ENCODE assay signal across 8 cellular contexts in genomic region chr18:11906926-11907874, GRCh38. TPM values are rescaled to one million over a fixed set of nuclear protein-coding genes. Genes with fewer than 3 reads are reported as not detected.
DNase-seq lines count a peak whose midpoint lies in the region; ATAC-seq, FAIRE-seq and TF ChIP-seq lines count a peak whose summit lies in the region.

No MANE protein-coding gene starts in this region.

- peak overlapping the region; percentile 89 for H3K4me3 Mint-ChIP-seq in Caco-2 (ENCODE audit: unreplicated experiment)

- no peaks in the 10 kb centered on the region for H3K9me2 ChIP-seq in PC-9 (ENCODE audit: insufficient read depth)

- POLR2A ChIA-PET in Caco-2 (lab: Charles Lee) (interaction anchor here (1.5 kb wide), 1 partner anchor 22 kb away, joined by 3 read pairs; no protein-coding TSS in a partner anchor), PC-9 (lab: Charles Lee; ENCODE audit: unreplicated experiment) (no interaction called here)

- H3K4me1 Mint-ChIP-seq in Caco-2 (ENCODE audit: low read depth, unreplicated experiment) = peaks cover 5% of the 10 kb centered on the region

- H3K36me3 Mint-ChIP-seq in Caco-2 (ENCODE audit: insufficient read depth, unreplicated experiment) = peaks cover 11% of the 10 kb centered on the region

- DNase-seq in Caco-2 (no peak), PC-9 (no peak), epithelial cell of esophagus (ENCODE audit: low read depth) (no peak), pancreas (no peak), DMS153 (lab: John Stamatoyannopoulos, UW) (no peak), NCI-H187 treated with DMSO at 0.1 percent for 48 hours (lab: John Stamatoyannopoulos, UW) (no peak), NCI-H345 (lab: John Stamatoyannopoulos, UW) (no peak)

- H3K27me3 Mint-ChIP-seq in Caco-2 (ENCODE audit: insufficient read depth, unreplicated experiment) = no peaks in the 10 kb centered on the region

- WGBS in pancreas, 2 donors = 60 to 62% methylated on average over 20 of the region's 20 CpGs

- H2AFZ ChIP-seq in PC-9 = peak overlapping the region; percentile 98

- peak overlapping the region; percentile 87 for H3K4me3 ChIP-seq in Caco-2 (ENCODE audit: low read depth, low read length)
- peak overlapping the region; percentile 84 for H3K4me3 ChIP-seq in PC-9
- H3K4me3 ChIP-seq in epithelial cell of esophagus (ENCODE audit: low read length) = peak overlapping the region; percentile 95
- peak overlapping the region; percentile 51 to 79 (median 73) for H3K4me3 ChIP-seq in pancreas

- H3K4me1 ChIP-seq in Caco-2 (peaks cover 34% of the 10 kb centered on the region), PC-9 (replicated peaks; ENCODE audit: insufficient read depth) (peaks cover 17% of the 10 kb centered on the region), pancreas (peaks cover 8 to 19% (median 19%) of the 10 kb centered on the region in 3 donors)

- H3K27ac Mint-ChIP-seq in Caco-2 (ENCODE audit: unreplicated experiment) = peak overlapping the region; percentile 91

- H4K20me1 ChIP-seq in PC-9 (ENCODE audit: insufficient read depth) = no peaks in the 10 kb centered on the region

- H3K79me2 ChIP-seq in PC-9 (ENCODE audit: low read depth) = 0 out of 2 replicates have a peak, but pooled peaks cover 9% of the 10 kb centered on the region

- CTCF ChIA-PET in Caco-2 (lab: Charles Lee) = no interaction called here
- CTCF ChIA-PET in PC-9 (lab: Charles Lee) = interaction anchor here (0.7 kb wide), 1 partner anchor 693 kb away, joined by 4 read pairs; no protein-coding TSS in a partner anchor

- no peaks in the 10 kb centered on the region for H3K9me3 ChIP-seq in Caco-2
- no peaks in the 10 kb centered on the region for H3K9me3 ChIP-seq in PC-9 (ENCODE audit: insufficient read depth, low read depth)
- H3K9me3 ChIP-seq in pancreas = no peaks in the 10 kb centered on the region

- peaks cover 17% of the 10 kb centered on the region; the same call in 1 of the 2 replicates for H3F3A ChIP-seq in PC-9 (ENCODE audit: insufficient read depth, low read depth)

- BruUV-seq in Caco-2 (replicated peaks; lab: Mats Ljungman, UMichigan) (no TSS peak), PC-9 (replicated peaks; lab: Mats Ljungman, UMichigan) (TSS peak; percentile 50)

- peak overlapping the region; percentile 86 for H3K4me2 ChIP-seq in PC-9

- H3K36me3 ChIP-seq in Caco-2 (ENCODE audit: control insufficient read depth, insufficient read depth, low read length) (no peaks in the 10 kb centered on the region), PC-9 (ENCODE audit: low read depth) (peaks cover 7% of the 10 kb centered on the region; the same call in 1 of the 2 replicates), pancreas (no peaks in the 10 kb centered on the region)

- no peaks in the 10 kb centered on the region for H3K9me3 Mint-ChIP-seq in Caco-2 (ENCODE audit: unreplicated experiment)

- ATAC-seq in pancreas (no peak), GM21381 (IDR thresholded peaks at IDR 0.05; ENCODE audit: unreplicated experiment) (no peak)

- FAIRE-seq in pancreas (lab: Jason Lieb, UNC) = no peak

- intact Hi-C loops in Caco-2 (cut with micrococcal nuclease; ENCODE audit: unreplicated experiment) = no loop called here
- intact Hi-C loops in PC-9 (cut with micrococcal nuclease; ENCODE audit: unreplicated experiment) = loop anchor here (10.0 kb wide), 1 partner anchor 102 kb away; no protein-coding TSS in a partner anchor
- intact Hi-C loops in pancreas (cut with DNase I) = no loop called here

- TF ChIP-seq CTCF in Caco-2 (IDR thresholded peaks at IDR 0.05; ENCODE audit: insufficient read depth in 1 of 2, low read depth in 1 of 2, low read length in 1 of 2, severe bottlenecking in 1 of 2, unreplicated experiment in 1 of 2) = no peak
- TF ChIP-seq CTCF in PC-9 (conservative IDR thresholded peaks at IDR 0.05) = no peak
- TF ChIP-seq CTCF in epithelial cell of esophagus (IDR thresholded peaks at IDR 0.05; ENCODE audit: insufficient read depth, low read depth, low read length, missing control alignments) = no peak
- no peak for TF ChIP-seq CTCF in pancreas (IDR thresholded peaks at IDR 0.05)

- H3K27me3 ChIP-seq in Caco-2 (replicated peaks; ENCODE audit: control insufficient read depth, insufficient read depth, low read length) (no peaks in the 10 kb centered on the region), PC-9 (ENCODE audit: insufficient read depth, low read depth) (no peaks in the 10 kb centered on the region), pancreas (no peaks in the 10 kb centered on the region)

- no peak overlapping the region for H3K27ac ChIP-seq in PC-9
- H3K27ac ChIP-seq in pancreas = peak overlapping the region in 2 of 4 donors; percentile 100

RNA-seq across cellular contexts. Expression of gene MPPE1, which starts 0.9 kb away (rescaled TPM):
- total RNA-seq in Caco-2 (2022) (47.4 and 52.6 TPM in 2 replicates), PC-9 (2021) (40.7 and 54.9 TPM in 2 replicates), pancreas (10 to 100 TPM; 20.7 to 30.4 (median 24.8) TPM)
- 10 to 100 TPM; 24.8 to 43.2 TPM for polyA plus RNA-seq in pancreas

RNA-seq across cellular contexts. Expression of gene CHMP1B, which starts 56.0 kb away (rescaled TPM):
- 45.2 and 56.5 TPM in 2 replicates for total RNA-seq in Caco-2 (2022)
- total RNA-seq in PC-9 (2021) = 68.0 and 73.6 TPM in 2 replicates
- total RNA-seq in pancreas = 10 to 100 TPM; 10.4 to 22.0 (median 13.3) TPM
- polyA plus RNA-seq in pancreas = 10 to 100 TPM in 1 of 2 donors, 1 to 10 TPM in 1; 9.5 to 19.6 TPM
